ENCODE assay signal across 2 cellular contexts in the genomic region with DNA sequence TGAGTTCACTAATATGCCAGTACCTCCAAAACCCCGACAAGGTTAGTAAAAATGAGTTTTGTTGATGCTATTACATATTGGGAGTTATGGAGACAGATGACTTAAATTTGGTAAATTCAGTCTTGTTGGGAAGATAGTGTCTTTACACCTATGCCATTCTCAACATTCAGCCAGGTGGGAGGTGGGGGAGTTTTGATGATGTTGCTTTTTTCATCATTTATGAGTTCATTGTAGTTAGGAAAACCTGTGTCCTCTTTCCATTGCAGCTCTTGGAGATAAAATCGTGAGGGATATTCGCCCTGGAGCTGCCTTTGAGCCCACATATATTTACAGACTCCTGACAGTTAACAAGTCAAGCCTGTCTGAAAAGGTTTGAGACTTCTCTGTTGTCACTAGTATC.
A peak's percentile ranks its signal among the peaks of the same experiment; 100 is the strongest.
TF ChIP-seq lines count a peak whose summit lies in the region.

No MANE protein-coding gene starts in this region.

TF ChIP-seq in GM23338, 12 proteins besides CTCF, POLR2A, EP300 and RAD21:
- TF ChIP-seq, protein P1, sequence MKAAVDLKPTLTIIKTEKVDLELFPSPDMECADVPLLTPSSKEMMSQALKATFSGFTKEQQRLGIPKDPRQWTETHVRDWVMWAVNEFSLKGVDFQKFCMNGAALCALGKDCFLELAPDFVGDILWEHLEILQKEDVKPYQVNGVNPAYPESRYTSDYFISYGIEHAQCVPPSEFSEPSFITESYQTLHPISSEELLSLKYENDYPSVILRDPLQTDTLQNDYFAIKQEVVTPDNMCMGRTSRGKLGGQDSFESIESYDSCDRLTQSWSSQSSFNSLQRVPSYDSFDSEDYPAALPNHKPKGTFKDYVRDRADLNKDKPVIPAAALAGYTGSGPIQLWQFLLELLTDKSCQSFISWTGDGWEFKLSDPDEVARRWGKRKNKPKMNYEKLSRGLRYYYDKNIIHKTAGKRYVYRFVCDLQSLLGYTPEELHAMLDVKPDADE (IDR thresholded peaks at IDR 0.05) = no peak
- TF ChIP-seq JUNB (IDR thresholded peaks at IDR 0.05; ENCODE audit: unreplicated experiment) (no peak), POLR2AphosphoS5 (IDR thresholded peaks at IDR 0.05; ENCODE audit: low read depth) (no peak), CREB1 (CRISPR knock-in tag; IDR thresholded peaks at IDR 0.05; ENCODE audit: low read depth) (no peak), EZH2 (IDR thresholded peaks at IDR 0.05; ENCODE audit: low read depth, unreplicated experiment) (no peak), STAT1 (IDR thresholded peaks at IDR 0.05; ENCODE audit: unreplicated experiment) (no peak), ZNF114 (CRISPR knock-in tag; IDR thresholded peaks at IDR 0.05) (no peak)
- TF ChIP-seq, protein P2, sequence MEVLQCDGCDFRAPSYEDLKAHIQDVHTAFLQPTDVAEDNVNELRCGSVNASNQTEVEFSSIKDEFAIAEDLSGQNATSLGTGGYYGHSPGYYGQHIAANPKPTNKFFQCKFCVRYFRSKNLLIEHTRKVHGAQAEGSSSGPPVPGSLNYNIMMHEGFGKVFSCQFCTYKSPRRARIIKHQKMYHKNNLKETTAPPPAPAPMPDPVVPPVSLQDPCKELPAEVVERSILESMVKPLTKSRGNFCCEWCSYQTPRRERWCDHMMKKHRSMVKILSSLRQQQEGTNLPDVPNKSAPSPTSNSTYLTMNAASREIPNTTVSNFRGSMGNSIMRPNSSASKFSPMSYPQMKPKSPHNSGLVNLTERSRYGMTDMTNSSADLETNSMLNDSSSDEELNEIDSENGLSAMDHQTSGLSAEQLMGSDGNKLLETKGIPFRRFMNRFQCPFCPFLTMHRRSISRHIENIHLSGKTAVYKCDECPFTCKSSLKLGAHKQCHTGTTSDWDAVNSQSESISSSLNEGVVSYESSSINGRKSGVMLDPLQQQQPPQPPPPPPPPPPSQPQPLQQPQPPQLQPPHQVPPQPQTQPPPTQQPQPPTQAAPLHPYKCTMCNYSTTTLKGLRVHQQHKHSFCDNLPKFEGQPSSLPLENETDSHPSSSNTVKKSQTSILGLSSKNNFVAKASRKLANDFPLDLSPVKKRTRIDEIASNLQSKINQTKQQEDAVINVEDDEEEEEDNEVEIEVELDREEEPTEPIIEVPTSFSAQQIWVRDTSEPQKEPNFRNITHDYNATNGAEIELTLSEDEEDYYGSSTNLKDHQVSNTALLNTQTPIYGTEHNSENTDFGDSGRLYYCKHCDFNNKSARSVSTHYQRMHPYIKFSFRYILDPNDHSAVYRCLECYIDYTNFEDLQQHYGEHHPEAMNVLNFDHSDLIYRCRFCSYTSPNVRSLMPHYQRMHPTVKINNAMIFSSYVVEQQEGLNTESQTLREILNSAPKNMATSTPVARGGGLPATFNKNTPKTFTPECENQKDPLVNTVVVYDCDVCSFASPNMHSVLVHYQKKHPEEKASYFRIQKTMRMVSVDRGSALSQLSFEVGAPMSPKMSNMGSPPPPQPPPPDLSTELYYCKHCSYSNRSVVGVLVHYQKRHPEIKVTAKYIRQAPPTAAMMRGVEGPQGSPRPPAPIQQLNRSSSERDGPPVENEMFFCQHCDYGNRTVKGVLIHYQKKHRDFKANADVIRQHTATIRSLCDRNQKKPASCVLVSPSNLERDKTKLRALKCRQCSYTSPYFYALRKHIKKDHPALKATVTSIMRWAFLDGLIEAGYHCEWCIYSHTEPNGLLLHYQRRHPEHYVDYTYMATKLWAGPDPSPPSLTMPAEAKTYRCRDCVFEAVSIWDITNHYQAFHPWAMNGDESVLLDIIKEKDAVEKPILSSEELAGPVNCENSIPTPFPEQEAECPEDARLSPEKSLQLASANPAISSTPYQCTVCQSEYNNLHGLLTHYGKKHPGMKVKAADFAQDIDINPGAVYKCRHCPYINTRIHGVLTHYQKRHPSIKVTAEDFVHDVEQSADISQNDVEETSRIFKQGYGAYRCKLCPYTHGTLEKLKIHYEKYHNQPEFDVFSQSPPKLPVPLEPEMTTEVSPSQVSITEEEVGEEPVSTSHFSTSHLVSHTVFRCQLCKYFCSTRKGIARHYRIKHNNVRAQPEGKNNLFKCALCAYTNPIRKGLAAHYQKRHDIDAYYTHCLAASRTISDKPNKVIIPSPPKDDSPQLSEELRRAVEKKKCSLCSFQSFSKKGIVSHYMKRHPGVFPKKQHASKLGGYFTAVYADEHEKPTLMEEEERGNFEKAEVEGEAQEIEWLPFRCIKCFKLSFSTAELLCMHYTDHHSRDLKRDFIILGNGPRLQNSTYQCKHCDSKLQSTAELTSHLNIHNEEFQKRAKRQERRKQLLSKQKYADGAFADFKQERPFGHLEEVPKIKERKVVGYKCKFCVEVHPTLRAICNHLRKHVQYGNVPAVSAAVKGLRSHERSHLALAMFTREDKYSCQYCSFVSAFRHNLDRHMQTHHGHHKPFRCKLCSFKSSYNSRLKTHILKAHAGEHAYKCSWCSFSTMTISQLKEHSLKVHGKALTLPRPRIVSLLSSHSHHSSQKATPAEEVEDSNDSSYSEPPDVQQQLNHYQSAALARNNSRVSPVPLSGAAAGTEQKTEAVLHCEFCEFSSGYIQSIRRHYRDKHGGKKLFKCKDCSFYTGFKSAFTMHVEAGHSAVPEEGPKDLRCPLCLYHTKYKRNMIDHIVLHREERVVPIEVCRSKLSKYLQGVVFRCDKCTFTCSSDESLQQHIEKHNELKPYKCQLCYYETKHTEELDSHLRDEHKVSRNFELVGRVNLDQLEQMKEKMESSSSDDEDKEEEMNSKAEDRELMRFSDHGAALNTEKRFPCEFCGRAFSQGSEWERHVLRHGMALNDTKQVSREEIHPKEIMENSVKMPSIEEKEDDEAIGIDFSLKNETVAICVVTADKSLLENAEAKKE (CRISPR knock-in tag; IDR thresholded peaks at IDR 0.05) = no peak
TF ChIP-seq in GM23338: peak in this region for 0.

TF ChIP-seq in K562, 482 proteins besides CTCF, POLR2A, EP300 and RAD21:
- peak; percentile 44 for TF ChIP-seq C11orf30 (IDR thresholded peaks at IDR 0.05; ENCODE audit: low read depth)
- 0 out of 2 replicates have a peak, but pooled peaks have one; percentile 21 for TF ChIP-seq MAFF (IDR thresholded peaks at IDR 0.05; ENCODE audit: low read length)
- no peak for TF ChIP-seq ZC3H11A (IDR thresholded peaks at IDR 0.05; ENCODE audit: low read depth, low read length)
- peak; percentile 64 for TF ChIP-seq ZNF316 (IDR thresholded peaks at IDR 0.05)
TF ChIP-seq in K562: peak in this region for 3.
